14 cellular contexts compared by ENCODE assay signal in the genomic region with DNA sequence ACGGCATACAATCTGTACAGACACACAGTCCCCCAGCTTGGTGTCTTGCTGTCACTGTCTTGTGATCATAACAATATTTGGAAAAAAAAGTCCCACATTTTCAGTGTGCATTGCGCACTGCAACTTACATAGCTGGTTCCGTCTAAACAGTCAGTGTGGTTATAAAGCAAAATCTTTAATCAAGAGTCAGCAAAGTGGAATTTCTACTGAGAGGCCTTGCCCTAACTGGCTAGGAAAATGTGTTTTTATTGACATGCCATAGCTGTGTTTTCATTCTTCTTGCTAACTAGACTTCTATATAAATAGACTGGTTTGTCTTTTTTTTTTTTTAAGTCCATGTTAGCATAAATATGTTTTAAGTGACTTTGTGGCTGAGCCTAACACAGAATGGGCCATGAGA.
"Had no signal": no experiment of that assay in that cellular context is flagged by ENCODE, and none has a peak within 500 bp of the region (broad histone marks: within the 10 kb centered on the region; RNA-seq: fewer than 3 reads in every experiment).

No MANE protein-coding gene starts in this region.

- H3K36me3 ChIP-seq: esophagus squamous epithelium, gastroesophageal sphincter, spleen had no signal

- H3K9ac ChIP-seq: SK-N-SH had no signal

- H3K27ac ChIP-seq: esophagus squamous epithelium, gastroesophageal sphincter, spleen had no signal

- H3K4me2 ChIP-seq: SK-N-SH had no signal

- H3K27me3 ChIP-seq: gastroesophageal sphincter had no signal

- H3K9me3 ChIP-seq: esophagus squamous epithelium, gastroesophageal sphincter, SK-N-SH had no signal

- FAIRE-seq: kidney had no signal

- DNase-seq: activated B cell treated with CpG ODN at 0.5 μM for 24 hours; activated CD4-positive, alpha-beta T cell treated with anti-CD3 and anti-CD28 coated beads, Interleukin-2, amount 10 ng/mL, durations not matched to agents 7 days and 5 days; activated CD8-positive, alpha-beta memory T cell treated with anti-CD3 and anti-CD28 coated beads for 24 hours; activated naive CD4-positive, alpha-beta T cell treated with anti-CD3 and anti-CD28 coated beads, Interleukin-2, amount 50 U/mL, for 16 hours; amniotic stem cell; esophagus squamous epithelium; kidney; posterior cingulate gyrus; SK-N-SH; spleen; stimulated activated CD4-positive, alpha-beta T cell treated with anti-CD3 and anti-CD28 coated beads, Interleukin-1b, Interleukin-23, amount 100 ng/mL, for 48 hours; stimulated activated naive CD4-positive, alpha-beta T cell; T-helper 17 cell had no signal

- ATAC-seq: gastroesophageal sphincter, T-helper 17 cell had no signal

- H3K4me1 ChIP-seq: esophagus squamous epithelium, gastroesophageal sphincter, spleen had no signal

- H3K4me3 ChIP-seq: esophagus squamous epithelium, gastroesophageal sphincter, spleen had no signal
